In genomic region chr3:2772803-2773202, GRCh38 we compare ENCODE assay signal across 20 cellular contexts.
DNase-seq lines count a peak whose midpoint lies in the region; ATAC-seq and TF ChIP-seq lines count a peak whose summit lies in the region.
"Had no signal": no experiment of that assay in that cellular context is flagged by ENCODE, and none has a peak within 500 bp of the region (broad histone marks: within the 10 kb centered on the region; RNA-seq: fewer than 3 reads in every experiment).

No MANE protein-coding gene starts in this region.

- no peaks in the 10 kb centered on the region for H3K36me3 ChIP-seq in Caco-2 (ENCODE audit: control insufficient read depth, insufficient read depth, low read length)
- no peaks in the 10 kb centered on the region for H3K36me3 ChIP-seq in right atrium auricular region
- H3K36me3 ChIP-seq: BE2C; BLaER1 treated with 17β-estradiol and CSF1 and Interleukin-3, amounts not matched to agents 10 nM and 100 nM had no signal

- peaks cover 6% of the 10 kb centered on the region for H3K36me3 Mint-ChIP-seq in Caco-2 (ENCODE audit: insufficient read depth, unreplicated experiment)
- no peaks in the 10 kb centered on the region for H3K36me3 Mint-ChIP-seq in natural killer cell
- H3K36me3 Mint-ChIP-seq: CD14-positive monocyte; CD8-positive, alpha-beta memory T cell had no signal

- no TSS peak for BruUV-seq in Caco-2 (replicated peaks; lab: Mats Ljungman, UMichigan)

- peaks cover 24% of the 10 kb centered on the region for H3K4me1 Mint-ChIP-seq in Caco-2 (ENCODE audit: low read depth, unreplicated experiment)
- H3K4me1 Mint-ChIP-seq in natural killer cell: no peaks in the 10 kb centered on the region
- H3K4me1 Mint-ChIP-seq: CD14-positive monocyte; CD8-positive, alpha-beta memory T cell had no signal

- H3K27me3 Mint-ChIP-seq in Caco-2 (ENCODE audit: insufficient read depth, unreplicated experiment): no peaks in the 10 kb centered on the region
- no peaks in the 10 kb centered on the region for H3K27me3 Mint-ChIP-seq in natural killer cell (ENCODE audit: low read depth in 2 of 2)
- H3K27me3 Mint-ChIP-seq: CD4-positive, alpha-beta T cell had no signal

- ATAC-seq in SK-N-SH treated with all-trans-retinoic acid at 6 μM for 48 hours (no peak), natural killer cell (no peak)
- ATAC-seq: GM12878 had no signal

- intact Hi-C loops in Caco-2 (cut with micrococcal nuclease; ENCODE audit: unreplicated experiment): no loop called here
- intact Hi-C loops in natural killer cell (cut with micrococcal nuclease): no loop called here

- no peak overlapping the region for H3K27ac ChIP-seq in right atrium auricular region
- H3K27ac ChIP-seq: 22Rv1; BLaER1 treated with 17β-estradiol and CSF1 and Interleukin-3, amounts not matched to agents 10 nM and 100 nM; GM23248 had no signal

- DNase-seq in Caco-2 (no peak), NCI-H82 treated with DMSO at 0.1 percent for 48 hours (lab: John Stamatoyannopoulos, UW; ENCODE audit: unreplicated experiment) (peak; percentile 54), right atrium auricular region (ENCODE audit: low spot score) (no peak), natural killer cell (no peak)
- DNase-seq in activated naive CD4-positive, alpha-beta T cell (lab: John Stamatoyannopoulos, UW): no peak
- DNase-seq: AML-193; BE2C; CD4-positive, alpha-beta T cell; CD8-positive, alpha-beta memory T cell; DMS153; DND-41; GDM1; GM23248; H7; HCEC 1CT had no signal

- CTCF ChIA-PET in Caco-2 (lab: Charles Lee): no interaction called here

- POLR2A ChIA-PET in Caco-2 (lab: Charles Lee): no interaction called here

- H3K4me1 ChIP-seq in Caco-2: peaks cover 11% of the 10 kb centered on the region
- no peaks in the 10 kb centered on the region for H3K4me1 ChIP-seq in right atrium auricular region
- H3K4me1 ChIP-seq: BE2C; BLaER1 treated with 17β-estradiol and CSF1 and Interleukin-3, amounts not matched to agents 10 nM and 100 nM had no signal

- H3K4me3 ChIP-seq in Caco-2 (ENCODE audit: low read depth, low read length): no peak overlapping the region
- no peak overlapping the region for H3K4me3 ChIP-seq in right atrium auricular region
- H3K4me3 ChIP-seq: BLaER1 treated with 17β-estradiol and CSF1 and Interleukin-3, amounts not matched to agents 10 nM and 100 nM; GM12878; GM23248 had no signal

- H3K9me3 Mint-ChIP-seq in Caco-2 (ENCODE audit: unreplicated experiment) (peaks cover 18% of the 10 kb centered on the region), natural killer cell (no peaks in the 10 kb centered on the region)
- H3K9me3 Mint-ChIP-seq: CD4-positive, alpha-beta T cell had no signal

- TF ChIP-seq CTCF in Caco-2 (IDR thresholded peaks at IDR 0.05; ENCODE audit: insufficient read depth in 1 of 2, low read depth in 1 of 2, low read length in 1 of 2, severe bottlenecking in 1 of 2, unreplicated experiment in 1 of 2) (no peak), right atrium auricular region (IDR thresholded peaks at IDR 0.05) (no peak), natural killer cell (IDR thresholded peaks at IDR 0.05) (no peak)

- H3K4me3 Mint-ChIP-seq in Caco-2 (ENCODE audit: unreplicated experiment) (no peak overlapping the region), natural killer cell (no peak overlapping the region)
- H3K4me3 Mint-ChIP-seq: CD14-positive monocyte; CD4-positive, alpha-beta T cell; CD8-positive, alpha-beta memory T cell had no signal

- H3K27ac Mint-ChIP-seq in Caco-2 (ENCODE audit: unreplicated experiment) (peak overlapping the region; percentile 7), natural killer cell (no peak overlapping the region)
- H3K27ac Mint-ChIP-seq: CD14-positive monocyte; CD4-positive, alpha-beta T cell; CD8-positive, alpha-beta memory T cell had no signal

- no peaks in the 10 kb centered on the region for H3K27me3 ChIP-seq in Caco-2 (replicated peaks; ENCODE audit: control insufficient read depth, insufficient read depth, low read length)
- H3K27me3 ChIP-seq in right atrium auricular region: no peaks in the 10 kb centered on the region
- H3K27me3 ChIP-seq: BE2C; BLaER1 treated with 17β-estradiol and CSF1 and Interleukin-3, amounts not matched to agents 10 nM and 100 nM had no signal

- H3K9me3 ChIP-seq in Caco-2: no peaks in the 10 kb centered on the region
- no peaks in the 10 kb centered on the region for H3K9me3 ChIP-seq in right atrium auricular region
- H3K9me3 ChIP-seq: BE2C; BLaER1 treated with 17β-estradiol and CSF1 and Interleukin-3, amounts not matched to agents 10 nM and 100 nM had no signal

TF ChIP-seq in SK-N-SH treated with all-trans-retinoic acid at 6 μM for 48 hours, 23 proteins besides CTCF, POLR2A, EP300 and RAD21:
- TF ChIP-seq ISL1 (CRISPR knock-in tag; IDR thresholded peaks at IDR 0.05) (no peak), TCF4 (CRISPR knock-in tag; IDR thresholded peaks at IDR 0.05; ENCODE audit: borderline replicate concordance) (peak; percentile 76; the same call in 1 of the 2 replicates), TOX (CRISPR knock-in tag; IDR thresholded peaks at IDR 0.05; ENCODE audit: borderline replicate concordance) (no peak), ZNF8 (CRISPR knock-in tag; IDR thresholded peaks at IDR 0.05) (no peak)
- TF ChIP-seq, protein P1, sequence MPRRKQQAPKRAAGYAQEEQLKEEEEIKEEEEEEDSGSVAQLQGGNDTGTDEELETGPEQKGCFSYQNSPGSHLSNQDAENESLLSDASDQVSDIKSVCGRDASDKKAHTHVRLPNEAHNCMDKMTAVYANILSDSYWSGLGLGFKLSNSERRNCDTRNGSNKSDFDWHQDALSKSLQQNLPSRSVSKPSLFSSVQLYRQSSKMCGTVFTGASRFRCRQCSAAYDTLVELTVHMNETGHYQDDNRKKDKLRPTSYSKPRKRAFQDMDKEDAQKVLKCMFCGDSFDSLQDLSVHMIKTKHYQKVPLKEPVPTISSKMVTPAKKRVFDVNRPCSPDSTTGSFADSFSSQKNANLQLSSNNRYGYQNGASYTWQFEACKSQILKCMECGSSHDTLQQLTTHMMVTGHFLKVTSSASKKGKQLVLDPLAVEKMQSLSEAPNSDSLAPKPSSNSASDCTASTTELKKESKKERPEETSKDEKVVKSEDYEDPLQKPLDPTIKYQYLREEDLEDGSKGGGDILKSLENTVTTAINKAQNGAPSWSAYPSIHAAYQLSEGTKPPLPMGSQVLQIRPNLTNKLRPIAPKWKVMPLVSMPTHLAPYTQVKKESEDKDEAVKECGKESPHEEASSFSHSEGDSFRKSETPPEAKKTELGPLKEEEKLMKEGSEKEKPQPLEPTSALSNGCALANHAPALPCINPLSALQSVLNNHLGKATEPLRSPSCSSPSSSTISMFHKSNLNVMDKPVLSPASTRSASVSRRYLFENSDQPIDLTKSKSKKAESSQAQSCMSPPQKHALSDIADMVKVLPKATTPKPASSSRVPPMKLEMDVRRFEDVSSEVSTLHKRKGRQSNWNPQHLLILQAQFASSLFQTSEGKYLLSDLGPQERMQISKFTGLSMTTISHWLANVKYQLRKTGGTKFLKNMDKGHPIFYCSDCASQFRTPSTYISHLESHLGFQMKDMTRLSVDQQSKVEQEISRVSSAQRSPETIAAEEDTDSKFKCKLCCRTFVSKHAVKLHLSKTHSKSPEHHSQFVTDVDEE (CRISPR knock-in tag; IDR thresholded peaks at IDR 0.05): peak; percentile 74
